ENCODE assay signal across 22 cellular contexts in the genomic region with DNA sequence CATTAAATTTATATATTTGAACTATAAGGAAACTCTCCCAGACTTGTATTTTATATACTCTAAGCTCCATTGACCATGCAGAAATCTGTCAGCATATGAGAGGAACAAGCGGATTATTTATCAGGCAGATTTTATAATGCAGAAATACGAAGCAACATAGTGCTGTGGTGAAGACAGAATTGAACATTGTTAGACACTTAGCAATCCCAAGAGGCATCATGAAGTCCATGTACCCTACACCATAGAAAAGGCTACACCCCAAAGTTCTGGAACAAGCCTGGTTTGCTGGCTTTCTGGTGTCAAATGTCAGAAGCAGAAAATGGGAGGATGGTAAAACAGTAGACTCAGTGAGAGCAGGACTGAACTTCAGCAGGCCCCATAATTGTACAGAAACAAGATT.
DNase-seq lines count a peak whose midpoint lies in the region; ATAC-seq, FAIRE-seq and TF ChIP-seq lines count a peak whose summit lies in the region.
"Had no signal": no experiment of that assay in that cellular context is flagged by ENCODE, and none has a peak within 500 bp of the region (broad histone marks: within the 10 kb centered on the region; RNA-seq: fewer than 3 reads in every experiment).

No MANE protein-coding gene starts in this region.

- no peaks in the 10 kb centered on the region for H3K27me3 Mint-ChIP-seq in activated naive CD8-positive, alpha-beta T cell
- no peaks in the 10 kb centered on the region for H3K27me3 Mint-ChIP-seq in activated naive CD8-positive, alpha-beta T cell treated with anti-CD3 and anti-CD28 coated beads for 36 hours
- H3K27me3 Mint-ChIP-seq in astrocyte (ENCODE audit: low read depth, unreplicated experiment) (no peaks in the 10 kb centered on the region), nephron progenitor cell (ENCODE audit: low read depth, poor library complexity) (no peaks in the 10 kb centered on the region)
- H3K27me3 Mint-ChIP-seq: activated CD8-positive, alpha-beta T cell treated with anti-CD3 and anti-CD28 coated beads for 36 hours had no signal

- FAIRE-seq in astrocyte (lab: Jason Lieb, UNC), result no peak
- FAIRE-seq: colon, kidney had no signal

- no peak overlapping the region for H3K4me3 Mint-ChIP-seq in activated naive CD8-positive, alpha-beta T cell
- H3K4me3 Mint-ChIP-seq in activated naive CD8-positive, alpha-beta T cell treated with anti-CD3 and anti-CD28 coated beads for 36 hours, result no peak overlapping the region
- peak overlapping the region; percentile 54 for H3K4me3 Mint-ChIP-seq in astrocyte (ENCODE audit: unreplicated experiment)
- H3K4me3 Mint-ChIP-seq in nephron progenitor cell, result no peak overlapping the region
- H3K4me3 Mint-ChIP-seq: activated CD8-positive, alpha-beta T cell treated with anti-CD3 and anti-CD28 coated beads for 36 hours had no signal

- no peaks in the 10 kb centered on the region for H3K9me3 ChIP-seq in astrocyte (ENCODE audit: insufficient read depth, low read depth, low read length)
- H3K9me3 ChIP-seq: transverse colon had no signal

- H3K36me3 Mint-ChIP-seq in activated naive CD8-positive, alpha-beta T cell, result peaks cover 21% of the 10 kb centered on the region
- H3K36me3 Mint-ChIP-seq in activated naive CD8-positive, alpha-beta T cell treated with anti-CD3 and anti-CD28 coated beads for 36 hours, result peaks cover 49% of the 10 kb centered on the region
- H3K36me3 Mint-ChIP-seq in astrocyte (ENCODE audit: low read depth, unreplicated experiment), result no peaks in the 10 kb centered on the region
- H3K36me3 Mint-ChIP-seq in nephron progenitor cell (ENCODE audit: low read depth), result peaks cover 20% of the 10 kb centered on the region

- H4K20me1 ChIP-seq in astrocyte (ENCODE audit: insufficient read depth, low read length), result no peaks in the 10 kb centered on the region

- peak overlapping the region; percentile 82 for H3K4me2 ChIP-seq in astrocyte (ENCODE audit: low read length)

- H3K36me3 ChIP-seq in astrocyte (ENCODE audit: insufficient read depth, low read length), result no peaks in the 10 kb centered on the region
- H3K36me3 ChIP-seq: heart left ventricle, transverse colon, WERI-Rb-1 had no signal

- peak overlapping the region; percentile 24 for H3K9ac ChIP-seq in astrocyte (ENCODE audit: low read length)

- H3K27me3 ChIP-seq in astrocyte (ENCODE audit: insufficient read depth, low read length), result no peaks in the 10 kb centered on the region
- H3K27me3 ChIP-seq: heart left ventricle, transverse colon had no signal

- no peak overlapping the region for H3K4me3 ChIP-seq in astrocyte (ENCODE audit: insufficient read depth, low read depth, low read length)
- H3K4me3 ChIP-seq: heart left ventricle, skin epidermis, transverse colon had no signal

- H3K79me2 ChIP-seq in astrocyte (ENCODE audit: insufficient read depth, low read length), result peaks cover 18% of the 10 kb centered on the region

- peak overlapping the region; percentile 78 for H3K27ac ChIP-seq in astrocyte (ENCODE audit: low read depth, low read length)
- H3K27ac ChIP-seq: 22Rv1, WERI-Rb-1 had no signal

- peaks cover 8% of the 10 kb centered on the region for H3K9me3 Mint-ChIP-seq in activated naive CD8-positive, alpha-beta T cell (ENCODE audit: low read depth)
- peaks cover 8% of the 10 kb centered on the region for H3K9me3 Mint-ChIP-seq in activated naive CD8-positive, alpha-beta T cell treated with anti-CD3 and anti-CD28 coated beads for 36 hours
- H3K9me3 Mint-ChIP-seq in astrocyte (ENCODE audit: unreplicated experiment) (no peaks in the 10 kb centered on the region), nephron progenitor cell (peaks cover 30% of the 10 kb centered on the region)

- H3K4me1 Mint-ChIP-seq in activated naive CD8-positive, alpha-beta T cell (ENCODE audit: low read depth), result peaks cover 83% of the 10 kb centered on the region
- H3K4me1 Mint-ChIP-seq in activated naive CD8-positive, alpha-beta T cell treated with anti-CD3 and anti-CD28 coated beads for 36 hours, result peaks cover 52% of the 10 kb centered on the region
- H3K4me1 Mint-ChIP-seq in astrocyte (ENCODE audit: low read depth, unreplicated experiment) (peaks cover 73% of the 10 kb centered on the region), nephron progenitor cell (peaks cover 39% of the 10 kb centered on the region)

- no peak overlapping the region for H2AFZ ChIP-seq in astrocyte (ENCODE audit: low read depth, low read length)

- H3K4me1 ChIP-seq in astrocyte (ENCODE audit: insufficient read depth, low read length), result peaks cover 55% of the 10 kb centered on the region

- H3K27ac Mint-ChIP-seq in activated naive CD8-positive, alpha-beta T cell, result peak overlapping the region; percentile 16
- H3K27ac Mint-ChIP-seq in activated naive CD8-positive, alpha-beta T cell treated with anti-CD3 and anti-CD28 coated beads for 36 hours, result no peak overlapping the region
- H3K27ac Mint-ChIP-seq in astrocyte (ENCODE audit: unreplicated experiment), result peak overlapping the region; percentile 95
- H3K27ac Mint-ChIP-seq in nephron progenitor cell, result no peak overlapping the region

- ATAC-seq in HG03457 (IDR thresholded peaks at IDR 0.05; ENCODE audit: unreplicated experiment), result no peak
- ATAC-seq: activated CD8-positive, alpha-beta T cell treated with anti-CD3 and anti-CD28 coated beads for 36 hours; activated T-cell treated with anti-CD3 and anti-CD28 coated beads, Interleukin-2, amount 50 U/mL, for 72 hours; heart left ventricle had no signal

- DNase-seq in activated naive CD8-positive, alpha-beta T cell treated with anti-CD3 and anti-CD28 coated beads for 36 hours, result no peak
- DNase-seq in astrocyte (ENCODE audit: low read depth) (peak; percentile 52), kidney tubule cell (ENCODE audit: low spot score) (peak; percentile 13), nephron progenitor cell (no peak), RPMI8226 (no peak)
- DNase-seq in stimulated activated CD4-positive, alpha-beta T cell treated with anti-CD3 and anti-CD28 coated beads, Interleukin-2, amount 100 ng/mL, for 24 hours, result no peak
- DNase-seq: activated CD8-positive, alpha-beta T cell treated with anti-CD3 and anti-CD28 coated beads for 36 hours; activated T-cell treated with anti-CD3 and anti-CD28 coated beads, Interleukin-2, amount 50 U/mL, for 72 hours; amniotic stem cell; erythroblast; heart left ventricle; kidney; NCI-H1105; NCI-H2107; NCI-H524 treated with DMSO at 0.1 percent for 48 hours; transverse colon; WERI-Rb-1 had no signal

- TF ChIP-seq CTCF in astrocyte (IDR thresholded peaks at IDR 0.05; ENCODE audit: insufficient read depth, low read depth, low read length) (no peak), nephron progenitor cell (IDR thresholded peaks at IDR 0.05) (no peak)

Comparison
In these comparisons a context has a peak if more than half of its experiments do, and no peak if none do; other contexts are left out.
1. H3K27ac Mint-ChIP-seq: peak in activated naive CD8-positive, alpha-beta T cell (single experiment) and astrocyte (single experiment); none in activated naive CD8-positive, alpha-beta T cell treated with anti-CD3 and anti-CD28 coated beads for 36 hours (single experiment) and nephron progenitor cell (single experiment).
2. DNase-seq: peak in astrocyte (single experiment) and kidney tubule cell (single experiment); none in activated naive CD8-positive, alpha-beta T cell treated with anti-CD3 and anti-CD28 coated beads for 36 hours (single experiment), stimulated activated CD4-positive, alpha-beta T cell treated with anti-CD3 and anti-CD28 coated beads, Interleukin-2, amount 100 ng/mL, for 24 hours (0 of 2), nephron progenitor cell (single experiment) and RPMI8226 (single experiment).